In genomic region chr1:229229137-229229720, GRCh38 we compare ENCODE assay signal across 9 cellular contexts. TPM values are rescaled to one million over a fixed set of nuclear protein-coding genes. Genes with fewer than 3 reads are reported as not detected.
DNase-seq lines count a peak whose midpoint lies in the region; ATAC-seq and TF ChIP-seq lines count a peak whose summit lies in the region.
"Had no signal": no experiment of that assay in that cellular context is flagged by ENCODE, and none has a peak within 500 bp of the region (broad histone marks: within the 10 kb centered on the region; RNA-seq: fewer than 3 reads in every experiment).

No MANE protein-coding gene starts in this region.

- H3K27me3 Mint-ChIP-seq in endothelial cell (ENCODE audit: unreplicated experiment): peaks cover 3% of the 10 kb centered on the region
- peaks cover 35% of the 10 kb centered on the region for H3K27me3 Mint-ChIP-seq in activated T-helper 2 cell treated with anti-CD3 and anti-CD28 coated beads, Interferon-gamma antibody, Interleukin-2, Interleukin-4, amounts not matched to agents 10 μg/mL and 5 μg/mL and 100 μg/mL, durations not matched to agents 14 hours and 24 hours and 36 hours (ENCODE audit: low read depth)
- no peaks in the 10 kb centered on the region for H3K27me3 Mint-ChIP-seq in CD4-positive, alpha-beta T cell

- H3K9me3 Mint-ChIP-seq in endothelial cell (ENCODE audit: unreplicated experiment): no peaks in the 10 kb centered on the region
- no peaks in the 10 kb centered on the region for H3K9me3 Mint-ChIP-seq in activated T-helper 2 cell treated with anti-CD3 and anti-CD28 coated beads, Interferon-gamma antibody, Interleukin-2, Interleukin-4, amounts not matched to agents 10 μg/mL and 5 μg/mL and 100 μg/mL, durations not matched to agents 14 hours and 24 hours and 36 hours
- no peaks in the 10 kb centered on the region for H3K9me3 Mint-ChIP-seq in CD4-positive, alpha-beta T cell

- ATAC-seq in CD4-positive, alpha-beta T cell (ENCODE audit: poor library complexity): no peak
- no peak for ATAC-seq in GM21786 (IDR thresholded peaks at IDR 0.05; ENCODE audit: unreplicated experiment)

- intact Hi-C loops in activated T-helper 2 cell treated with anti-CD3 and anti-CD28 coated beads, Interferon-gamma antibody, Interleukin-2, Interleukin-4, amounts not matched to agents 10 μg/mL and 5 μg/mL and 100 μg/mL, durations not matched to agents 14 hours and 24 hours and 36 hours (cut with micrococcal nuclease): loop anchor here (5.0 kb wide), 1 partner anchor 537 kb away; no protein-coding TSS in a partner anchor
- intact Hi-C loops in CD4-positive, alpha-beta T cell (cut with DNase I, micrococcal nuclease): loop anchor here (2.0 to 10.0 kb wide), 4 partner anchors 24 to 724 kb away; no protein-coding TSS in a partner anchor

- H3K27ac Mint-ChIP-seq in endothelial cell (ENCODE audit: unreplicated experiment): peak overlapping the region; percentile 93
- no peak overlapping the region for H3K27ac Mint-ChIP-seq in activated T-helper 2 cell treated with anti-CD3 and anti-CD28 coated beads, Interferon-gamma antibody, Interleukin-2, Interleukin-4, amounts not matched to agents 10 μg/mL and 5 μg/mL and 100 μg/mL, durations not matched to agents 14 hours and 24 hours and 36 hours
- no peak overlapping the region for H3K27ac Mint-ChIP-seq in CD4-positive, alpha-beta T cell

- peak; percentile 48 for DNase-seq in NB4 (ENCODE audit: low read depth)
- DNase-seq in endothelial cell (ENCODE audit: low spot score): peak; percentile 21
- DNase-seq in GM03348 (ENCODE audit: low spot score): no peak
- DNase-seq in activated T-helper 2 cell treated with anti-CD3 and anti-CD28 coated beads, Interferon-gamma antibody, Interleukin-2, Interleukin-4, amounts not matched to agents 10 μg/mL and 5 μg/mL and 100 μg/mL, durations not matched to agents 14 hours and 24 hours and 36 hours (ENCODE audit: low spot score): no peak
- DNase-seq in CD4-positive, alpha-beta T cell: no peak

- POLR2A ChIA-PET in CD4-positive, alpha-beta T cell (lab: Charles Lee): interaction anchor here (0.8 to 1.9 kb wide), 3 partner anchors 24 to 493 kb away, joined by 3 to 8 read pairs (median 6); partner anchors contain the start of gene RHOU

- no peaks in the 10 kb centered on the region for H3K36me3 ChIP-seq in muscle layer of colon (ENCODE audit: insufficient read depth, low read length)
- H3K36me3 ChIP-seq: BLaER1 treated with 17β-estradiol and CSF1 and Interleukin-3, amounts not matched to agents 10 nM and 100 nM had no signal

- no peak overlapping the region for H3K4me3 ChIP-seq in NB4 (ENCODE audit: low read depth, low read length)
- peak overlapping the region in 1 of 2 donors; percentile 15 for H3K4me3 ChIP-seq in muscle layer of colon (ENCODE audit: low read depth in 1 of 2, low read length in 2 of 2)
- H3K4me3 ChIP-seq: BLaER1 treated with 17β-estradiol and CSF1 and Interleukin-3, amounts not matched to agents 10 nM and 100 nM had no signal

- H3K36me3 Mint-ChIP-seq in endothelial cell (ENCODE audit: low read depth, unreplicated experiment): no peaks in the 10 kb centered on the region
- H3K36me3 Mint-ChIP-seq in activated T-helper 2 cell treated with anti-CD3 and anti-CD28 coated beads, Interferon-gamma antibody, Interleukin-2, Interleukin-4, amounts not matched to agents 10 μg/mL and 5 μg/mL and 100 μg/mL, durations not matched to agents 14 hours and 24 hours and 36 hours (ENCODE audit: low read depth): no peaks in the 10 kb centered on the region
- H3K36me3 Mint-ChIP-seq in CD4-positive, alpha-beta T cell (ENCODE audit: low read depth): no peaks in the 10 kb centered on the region

- H3K4me3 Mint-ChIP-seq in endothelial cell (ENCODE audit: unreplicated experiment): peak overlapping the region; percentile 9
- H3K4me3 Mint-ChIP-seq in activated T-helper 2 cell treated with anti-CD3 and anti-CD28 coated beads, Interferon-gamma antibody, Interleukin-2, Interleukin-4, amounts not matched to agents 10 μg/mL and 5 μg/mL and 100 μg/mL, durations not matched to agents 14 hours and 24 hours and 36 hours (ENCODE audit: low read depth): no peak overlapping the region
- H3K4me3 Mint-ChIP-seq in CD4-positive, alpha-beta T cell: no peak overlapping the region

- H3K27me3 ChIP-seq in muscle layer of colon (ENCODE audit: control insufficient read depth in 1 of 2, insufficient read depth in 2 of 2, low read length in 2 of 2): no peaks in the 10 kb centered on the region
- H3K27me3 ChIP-seq in CD4-positive, alpha-beta T cell (ENCODE audit: control insufficient read depth, insufficient read depth, low read length): no peaks in the 10 kb centered on the region

- CTCF ChIA-PET in CD4-positive, alpha-beta T cell (lab: Charles Lee): interaction anchor here (1.0 to 3.8 kb wide), 4 partner anchors 25 to 564 kb away, joined by 3 to 18 read pairs (median 8); no protein-coding TSS in a partner anchor

- H3K4me1 ChIP-seq in muscle layer of colon (ENCODE audit: insufficient read depth, low read length): peaks cover 29% of the 10 kb centered on the region

- H3K27ac ChIP-seq in 22Rv1 (peak overlapping the region; percentile 77), muscle layer of colon (ENCODE audit: low read depth, low read length) (peak overlapping the region; percentile 19)
- H3K27ac ChIP-seq in CD4-positive, alpha-beta T cell (ENCODE audit: low read depth, low read length): no peak overlapping the region
- H3K27ac ChIP-seq: BLaER1 treated with 17β-estradiol and CSF1 and Interleukin-3, amounts not matched to agents 10 nM and 100 nM had no signal

- TF ChIP-seq CTCF in 22Rv1 (IDR thresholded peaks at IDR 0.05) (no peak), NB4 (IDR thresholded peaks at IDR 0.05; ENCODE audit: low read depth, low read length) (no peak), endothelial cell (IDR thresholded peaks at IDR 0.05; ENCODE audit: unreplicated experiment) (no peak)
- TF ChIP-seq CTCF in CD4-positive, alpha-beta T cell (IDR thresholded peaks at IDR 0.05): no peak

- no peak for TF ChIP-seq POLR2A in NB4 (IDR thresholded peaks at IDR 0.05; ENCODE audit: extremely low read depth, insufficient read length)

- no peaks in the 10 kb centered on the region for H3K9me3 ChIP-seq in muscle layer of colon (ENCODE audit: low read length)
- H3K9me3 ChIP-seq in CD4-positive, alpha-beta T cell (ENCODE audit: control insufficient read depth, low read length): no peaks in the 10 kb centered on the region
- H3K9me3 ChIP-seq: BLaER1 treated with 17β-estradiol and CSF1 and Interleukin-3, amounts not matched to agents 10 nM and 100 nM had no signal

- H3K9ac ChIP-seq in muscle layer of colon (ENCODE audit: low read length): no peak overlapping the region
- H3K9ac ChIP-seq: BLaER1 treated with 17β-estradiol and CSF1 and Interleukin-3, amounts not matched to agents 10 nM and 100 nM had no signal

- H3K4me1 Mint-ChIP-seq in endothelial cell (ENCODE audit: unreplicated experiment): peaks cover 32% of the 10 kb centered on the region
- H3K4me1 Mint-ChIP-seq in activated T-helper 2 cell treated with anti-CD3 and anti-CD28 coated beads, Interferon-gamma antibody, Interleukin-2, Interleukin-4, amounts not matched to agents 10 μg/mL and 5 μg/mL and 100 μg/mL, durations not matched to agents 14 hours and 24 hours and 36 hours (ENCODE audit: low read depth): peaks cover 14% of the 10 kb centered on the region
- H3K4me1 Mint-ChIP-seq in CD4-positive, alpha-beta T cell (ENCODE audit: low read depth): peaks cover 17% of the 10 kb centered on the region

RNA-seq across cellular contexts. Expression of gene RAB4A, which starts 41.7 kb away (rescaled TPM):
- 80.4 TPM for total RNA-seq in endothelial cell (ENCODE audit: unreplicated experiment)
- total RNA-seq in activated T-helper 2 cell treated with anti-CD3 and anti-CD28 coated beads, Interferon-gamma antibody, Interleukin-2, Interleukin-4, amounts not matched to agents 10 μg/mL and 5 μg/mL and 100 μg/mL, durations not matched to agents 14 hours and 24 hours and 36 hours: 25.7 and 30.7 TPM in 2 replicates
- 10 to 100 TPM; 26.7 to 28.7 TPM for total RNA-seq in CD4-positive, alpha-beta T cell

Comparison
In these comparisons a context has a peak if more than half of its experiments do, and no peak if none do; other contexts are left out.
1. DNase-seq: peak in NB4 (single experiment) and endothelial cell (single experiment); none in GM03348 (single experiment), activated T-helper 2 cell treated with anti-CD3 and anti-CD28 coated beads, Interferon-gamma antibody, Interleukin-2, Interleukin-4, amounts not matched to agents 10 μg/mL and 5 μg/mL and 100 μg/mL, durations not matched to agents 14 hours and 24 hours and 36 hours (single experiment) and CD4-positive, alpha-beta T cell (0 of 10).